ENCODE assay signal across 8 cellular contexts in the genomic region with DNA sequence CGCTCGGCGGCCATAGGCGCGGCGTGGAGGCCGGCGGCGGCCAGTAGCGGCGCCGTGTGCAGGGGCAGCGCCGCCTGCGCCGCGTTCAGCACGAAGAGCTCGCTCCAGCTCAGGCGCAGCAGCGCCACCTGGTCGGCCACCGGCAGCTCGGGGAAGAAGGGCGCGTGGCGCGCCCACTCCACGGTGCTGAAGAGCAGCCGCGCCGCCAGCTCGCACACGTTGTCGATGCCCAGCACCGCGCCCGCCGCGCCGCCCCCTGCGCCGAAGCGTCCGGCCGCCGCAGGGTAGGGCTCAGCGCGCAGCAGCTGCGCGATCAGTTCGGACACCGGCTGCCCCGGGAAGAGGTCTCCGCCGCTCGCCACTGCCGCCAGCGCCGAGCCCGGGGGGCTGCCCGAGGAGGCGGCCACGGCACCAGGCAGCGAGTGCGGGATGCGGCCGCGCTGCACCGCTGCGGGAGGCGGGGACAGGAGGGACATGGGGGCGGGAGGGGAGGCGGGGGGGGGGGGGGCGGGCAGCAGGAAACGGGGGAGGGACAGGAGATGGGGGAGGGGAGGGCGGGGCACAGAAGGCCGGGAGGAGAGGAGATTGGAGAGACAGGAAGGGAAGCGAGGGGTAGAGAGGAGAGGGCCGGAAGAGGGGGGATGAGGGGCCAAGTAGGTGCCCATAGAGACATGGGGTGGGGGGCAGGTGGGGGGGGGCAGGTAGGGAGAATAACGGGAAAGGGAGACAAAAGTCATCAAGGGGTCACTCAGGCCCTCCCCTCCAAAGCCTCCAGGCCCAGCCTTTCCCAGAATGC. TPM values are rescaled to one million over a fixed set of nuclear protein-coding genes. Genes with fewer than 3 reads are reported as not detected.
A peak's percentile ranks its signal among the peaks of the same experiment; 100 is the strongest.
DNase-seq lines count a peak whose midpoint lies in the region; ATAC-seq and TF ChIP-seq lines count a peak whose summit lies in the region.

No MANE protein-coding gene starts in this region.

- peaks cover 10% of the 10 kb centered on the region for H3K4me1 ChIP-seq in ACC112 (ENCODE audit: control insufficient read depth, insufficient read depth, low read length, unreplicated experiment)

- TF ChIP-seq CTCF in type B pancreatic cell (conservative IDR thresholded peaks at IDR 0.05) = peak; percentile 56

- DNase-seq in HUDEP-2 (lab: John Stamatoyannopoulos, UW; ENCODE audit: unreplicated experiment in 76 of 76) = peak in 62 of 76 experiments; percentile 11 to 75 (median 57)
- DNase-seq in SK-N-DZ (ENCODE audit: low spot score) = peak; percentile 64
- DNase-seq in Right ventricle myocardium superior = peak; percentile 87
- peak; percentile 43 for DNase-seq in pons (ENCODE audit: low spot score)
- no peak for DNase-seq in type B pancreatic cell (ENCODE audit: extremely low spot score, unreplicated experiment)

- H3K4me3 Mint-ChIP-seq in activated naive CD8-positive, alpha-beta T cell = peak overlapping the region; percentile 78
- H3K4me3 Mint-ChIP-seq in type B pancreatic cell = no peak overlapping the region

- no peak overlapping the region for H3K27ac Mint-ChIP-seq in activated naive CD8-positive, alpha-beta T cell
- no peak overlapping the region for H3K27ac Mint-ChIP-seq in type B pancreatic cell

- peaks cover 21% of the 10 kb centered on the region for H3K79me2 ChIP-seq in ACC112 (ENCODE audit: control insufficient read depth, insufficient read depth, low read length, unreplicated experiment)

- intact Hi-C loops in Right ventricle myocardium superior (cut with DNase I) = no loop called here

- peak overlapping the region; percentile 23; the same call in 1 of the 2 replicates for H3K27ac ChIP-seq in ACC112 (ENCODE audit: low read depth, low read length)

- ATAC-seq in GM18868 (IDR thresholded peaks at IDR 0.05; ENCODE audit: unreplicated experiment) (peak; percentile 70), Right ventricle myocardium superior (ENCODE audit: poor library complexity) (peak; percentile 90)

- no peaks in the 10 kb centered on the region for H3K36me3 ChIP-seq in ACC112 (ENCODE audit: insufficient read depth, low read length)

- H3K36me3 Mint-ChIP-seq in activated naive CD8-positive, alpha-beta T cell = no peaks in the 10 kb centered on the region
- peaks cover 8% of the 10 kb centered on the region for H3K36me3 Mint-ChIP-seq in type B pancreatic cell

- peak overlapping the region; percentile 74 for H2AFZ ChIP-seq in ACC112 (ENCODE audit: low read length, unreplicated experiment)

- H3K27me3 Mint-ChIP-seq in activated naive CD8-positive, alpha-beta T cell = no peaks in the 10 kb centered on the region
- H3K27me3 Mint-ChIP-seq in type B pancreatic cell = no peaks in the 10 kb centered on the region

- H3K4me1 Mint-ChIP-seq in activated naive CD8-positive, alpha-beta T cell (ENCODE audit: low read depth) = peaks cover 6% of the 10 kb centered on the region
- peaks cover 8% of the 10 kb centered on the region for H3K4me1 Mint-ChIP-seq in type B pancreatic cell (ENCODE audit: unreplicated experiment)

- peak overlapping the region; percentile 90 for H3K4me3 ChIP-seq in ACC112 (ENCODE audit: low read depth, low read length)

- H3K27me3 ChIP-seq in ACC112 (ENCODE audit: insufficient read depth, low read length) = no peaks in the 10 kb centered on the region

- no peaks in the 10 kb centered on the region for H3K9me3 Mint-ChIP-seq in activated naive CD8-positive, alpha-beta T cell (ENCODE audit: low read depth)
- H3K9me3 Mint-ChIP-seq in type B pancreatic cell = no peaks in the 10 kb centered on the region

RNA-seq across cellular contexts. Expression of a gene that starts 9.8 kb away (rescaled TPM):
- 1.6 and 3.9 TPM in 2 replicates for polyA plus RNA-seq in SK-N-DZ (2014; cell fraction: cytosol; rRNA removed)
- polyA plus RNA-seq in SK-N-DZ (2014; cell fraction: nucleus; rRNA removed) = 0.78 and 9.6 TPM in 2 replicates
- total RNA-seq in Right ventricle myocardium superior = 22.4 TPM
- 19.2 and 23.8 TPM in 2 replicates for total RNA-seq in type B pancreatic cell (ENCODE audit: low replicate concordance)

RNA-seq across cellular contexts. Expression of a gene that starts 9.9 kb away (rescaled TPM):
- 90.3 and 107 TPM in 2 replicates for polyA plus RNA-seq in SK-N-DZ (2014; cell fraction: cytosol; rRNA removed)
- 73.5 and 90.3 TPM in 2 replicates for polyA plus RNA-seq in SK-N-DZ (2014; cell fraction: nucleus; rRNA removed)
- 77.3 TPM for total RNA-seq in Right ventricle myocardium superior
- 70.9 and 94.2 TPM in 2 replicates for total RNA-seq in type B pancreatic cell (ENCODE audit: low replicate concordance)

RNA-seq across cellular contexts. Expression of a gene that starts 20.7 kb away (rescaled TPM):
- 4.6 and 6.2 TPM in 2 replicates for polyA plus RNA-seq in SK-N-DZ (2014; cell fraction: cytosol; rRNA removed)
- 18.4 and 19.1 TPM in 2 replicates for polyA plus RNA-seq in SK-N-DZ (2014; cell fraction: nucleus; rRNA removed)
- total RNA-seq in Right ventricle myocardium superior (30.7 TPM), type B pancreatic cell (ENCODE audit: low replicate concordance) (18.7 and 22.3 TPM in 2 replicates)

RNA-seq across cellular contexts. Expression of a gene that starts 28.7 kb away (rescaled TPM):
- polyA plus RNA-seq in SK-N-DZ (2014; cell fraction: cytosol; rRNA removed) = 0.02 and 0.45 TPM in 2 replicates
- 0.24 and 0.28 TPM in 2 replicates for polyA plus RNA-seq in SK-N-DZ (2014; cell fraction: nucleus; rRNA removed)
- 7.9 TPM for total RNA-seq in Right ventricle myocardium superior
- total RNA-seq in type B pancreatic cell (ENCODE audit: low replicate concordance) = 0.29 TPM in 1 of 2 replicates, not detected in the other

RNA-seq across cellular contexts. Expression of a gene that starts 31.4 kb away (rescaled TPM):
- 109 and 123 TPM in 2 replicates for polyA plus RNA-seq in SK-N-DZ (2014; cell fraction: cytosol; rRNA removed)
- 137 and 164 TPM in 2 replicates for polyA plus RNA-seq in SK-N-DZ (2014; cell fraction: nucleus; rRNA removed)
- 77.9 TPM for total RNA-seq in Right ventricle myocardium superior
- 84.6 and 93.3 TPM in 2 replicates for total RNA-seq in type B pancreatic cell (ENCODE audit: low replicate concordance)
